ENCODE assay signal across 1 cellular context in genomic region chr17:72423286-72423589, GRCh38.
TF ChIP-seq lines count a peak whose summit lies in the region.

No MANE protein-coding gene starts in this region.

TF ChIP-seq in IMR-90, 13 proteins besides CTCF, POLR2A, EP300 and RAD21 (continued from another document):
- TF ChIP-seq RFX5 (IDR thresholded peaks at IDR 0.05; ENCODE audit: low read depth, low read length) = no peak
- no peak for TF ChIP-seq MAZ (IDR thresholded peaks at IDR 0.05; ENCODE audit: borderline replicate concordance, low read depth, low read length)
- no peak for TF ChIP-seq FOS (IDR thresholded peaks at IDR 0.05; ENCODE audit: low read depth, low read length)
- no peak for TF ChIP-seq RCOR1 (IDR thresholded peaks at IDR 0.05; ENCODE audit: insufficient replicate concordance, low read length)
- TF ChIP-seq NFE2L2 (IDR thresholded peaks at IDR 0.05; ENCODE audit: low read depth, low read length) = no peak
- TF ChIP-seq CEBPB (IDR thresholded peaks at IDR 0.05; ENCODE audit: low read depth, low read length) = no peak
- no peak for TF ChIP-seq CHD1 (IDR thresholded peaks at IDR 0.05; ENCODE audit: low read depth, low read length)
- no peak for TF ChIP-seq MAFK (IDR thresholded peaks at IDR 0.05; ENCODE audit: low read depth, low read length)
- TF ChIP-seq SMC3 (IDR thresholded peaks at IDR 0.05; ENCODE audit: low read depth, low read length) = no peak
